ENCODE assay signal across 8 cellular contexts in the genomic region with DNA sequence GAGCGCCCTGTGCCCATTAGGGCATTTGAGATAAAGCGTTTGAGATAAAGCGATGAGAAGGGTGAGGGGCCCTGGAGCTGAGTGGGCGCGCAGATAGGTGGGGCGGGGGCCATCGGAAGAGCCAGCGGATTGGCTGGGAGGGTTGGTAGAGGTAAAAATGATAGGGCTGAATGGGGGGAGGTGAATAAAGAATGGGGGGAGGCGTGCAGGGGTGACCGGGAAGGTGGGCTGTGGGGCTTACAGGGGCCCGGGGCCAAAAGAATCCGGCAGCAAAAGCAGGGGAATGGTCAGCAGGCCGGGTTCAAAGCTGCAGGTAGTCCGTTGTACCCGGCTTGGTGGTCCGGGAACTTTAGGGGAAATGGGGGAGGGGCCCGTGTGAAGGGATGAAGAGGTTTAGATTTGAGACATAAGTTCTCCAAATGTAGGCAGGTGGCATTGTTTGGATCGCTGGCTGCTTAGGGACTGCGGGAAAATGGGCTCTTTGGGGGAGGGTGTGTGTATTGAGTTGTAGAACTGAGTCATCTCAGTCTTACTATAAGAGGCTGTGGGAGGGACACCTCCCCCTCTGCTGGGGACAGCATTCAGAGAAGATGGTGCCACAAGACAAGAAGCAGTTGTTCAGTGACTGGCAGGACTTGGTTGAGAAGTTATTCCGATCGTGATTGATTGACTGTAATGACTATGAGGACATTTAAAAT. TPM values are rescaled to one million over a fixed set of nuclear protein-coding genes. Genes with fewer than 3 reads are reported as not detected.
DNase-seq lines count a peak whose midpoint lies in the region; ATAC-seq and TF ChIP-seq lines count a peak whose summit lies in the region.

No MANE protein-coding gene starts in this region.

- H3K36me3 Mint-ChIP-seq in activated B cell treated with CpG ODN at 0.5 μM for 24 hours (ENCODE audit: low read depth) = peaks cover 29% of the 10 kb centered on the region

- DNase-seq in Caki2 (ENCODE audit: low read depth) (peak; percentile 50), Kasumi-1 (lab: John Stamatoyannopoulos, UW) (peak; percentile 53), activated B cell treated with CpG ODN at 0.5 μM for 24 hours (peak; percentile 40), cerebellar cortex (ENCODE audit: low spot score) (peak; percentile 72), lung microvascular endothelial cell (ENCODE audit: low read depth in 2 of 2) (peak; percentile 27 to 67), DMS79 (lab: John Stamatoyannopoulos, UW) (no peak)
- peak; percentile 21 for DNase-seq in stimulated activated CD8-positive, alpha-beta memory T cell treated with anti-CD3 and anti-CD28 coated beads, Interleukin-15, amount 100 ng/mL, for 24 hours (ENCODE audit: low read depth)

- ATAC-seq in GM21447 (IDR thresholded peaks at IDR 0.05; ENCODE audit: unreplicated experiment) (peak; percentile 34), activated B cell treated with CpG ODN at 0.5 μM for 24 hours (ENCODE audit: low read depth) (peak; percentile 56)

- intact Hi-C loops in activated B cell treated with CpG ODN at 0.5 μM for 24 hours (cut with micrococcal nuclease) = loop anchor here (1.0 to 10.0 kb wide), 10 partner anchors 53 to 1103 kb away; a partner anchor contains a TSS

- H3K9me3 Mint-ChIP-seq in activated B cell treated with CpG ODN at 0.5 μM for 24 hours = no peaks in the 10 kb centered on the region

- CTCF ChIA-PET in activated B cell treated with CpG ODN at 0.5 μM for 24 hours (lab: Charles Lee) = interaction anchor here (0.6 to 1.8 kb wide), 3 partner anchors 73 to 159 kb away, joined by 4 to 5 read pairs (median 4); no protein-coding TSS in a partner anchor

- H3K27me3 Mint-ChIP-seq in activated B cell treated with CpG ODN at 0.5 μM for 24 hours = no peaks in the 10 kb centered on the region

- H3K4me1 Mint-ChIP-seq in activated B cell treated with CpG ODN at 0.5 μM for 24 hours = peaks cover 56% of the 10 kb centered on the region

- TF ChIP-seq CTCF in activated B cell treated with CpG ODN at 0.5 μM for 24 hours (IDR thresholded peaks at IDR 0.05) = no peak

- in situ Hi-C loops in Caki2 (cut with HindIII; ENCODE audit: low pct_unique_long_range_greater_than_20kb, low sequenced_read_pairs) = no loop called here

- POLR2A ChIA-PET in activated B cell treated with CpG ODN at 0.5 μM for 24 hours (lab: Charles Lee) = interaction anchor here (0.5 to 2.5 kb wide), 13 partner anchors 74 to 914 kb away, joined by 3 to 37 read pairs (median 4); a partner anchor contains a TSS

- H3K4me3 Mint-ChIP-seq in activated B cell treated with CpG ODN at 0.5 μM for 24 hours = peak overlapping the region; percentile 93

- peak overlapping the region; percentile 90 for H3K27ac Mint-ChIP-seq in activated B cell treated with CpG ODN at 0.5 μM for 24 hours

RNA-seq across cellular contexts. Expression of a gene that starts 0.6 kb away (rescaled TPM):
- 0.68 and 2.1 TPM in 2 replicates for total RNA-seq in Caki2 (2014; rRNA removed; shearing (Covaris generic); ENCODE audit: low replicate concordance)
- total RNA-seq in activated B cell treated with CpG ODN at 0.5 μM for 24 hours (24.8 and 26.9 TPM in 2 replicates), lung microvascular endothelial cell (1.3 and 2.8 TPM in 2 replicates)
